In genomic region chr13:75195479-75196111, GRCh38 we compare ENCODE assay signal across 1 cellular context.
TF ChIP-seq lines count a peak whose summit lies in the region.

No MANE protein-coding gene starts in this region.

TF ChIP-seq in GM23338, 12 proteins besides CTCF, POLR2A, EP300 and RAD21 (continued from another document):
- TF ChIP-seq ZNF462 (CRISPR knock-in tag; IDR thresholded peaks at IDR 0.05) (no peak), REST (IDR thresholded peaks at IDR 0.05; ENCODE audit: unreplicated experiment) (no peak), POLR2AphosphoS5 (IDR thresholded peaks at IDR 0.05; ENCODE audit: low read depth) (no peak), CREB1 (CRISPR knock-in tag; IDR thresholded peaks at IDR 0.05; ENCODE audit: low read depth) (no peak)
